Comparison of ENCODE assay signal across 8 cellular contexts in the genomic region with DNA sequence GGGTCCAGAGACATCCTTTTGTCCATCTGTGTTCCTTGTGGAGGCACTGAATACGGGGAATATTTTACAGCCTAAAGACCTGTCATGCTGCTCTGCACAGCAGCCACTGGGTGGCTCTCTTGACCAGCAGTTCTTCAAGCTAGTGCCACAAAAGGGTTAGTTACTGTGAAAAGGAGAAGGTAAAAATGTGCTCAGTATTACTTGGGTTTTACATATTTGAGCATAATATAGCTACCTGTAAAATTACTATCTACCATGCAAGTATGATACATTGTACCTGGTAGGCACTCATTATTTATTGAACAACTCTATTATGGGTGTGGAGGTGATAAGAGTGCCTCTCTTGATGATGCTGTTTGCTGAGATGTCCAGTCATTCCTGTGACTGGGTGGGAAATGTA. TPM values are rescaled to one million over a fixed set of nuclear protein-coding genes. Genes with fewer than 3 reads are reported as not detected.
DNase-seq lines count a peak whose midpoint lies in the region; TF ChIP-seq lines count a peak whose summit lies in the region.

No MANE protein-coding gene starts in this region.

- no peaks in the 10 kb centered on the region for H3K27me3 ChIP-seq in brain microvascular endothelial cell (replicated peaks)

- in situ Hi-C loops in brain microvascular endothelial cell (cut with HindIII; ENCODE audit: low pct_ligation_motif_present, low sequenced_read_pairs): loop anchor here (25.0 kb wide), 1 partner anchor 316 kb away; no protein-coding TSS in a partner anchor

- H3K36me3 ChIP-seq in brain microvascular endothelial cell (replicated peaks): peaks cover 27% of the 10 kb centered on the region

- H3K27ac ChIP-seq in 22Rv1 (no peak overlapping the region), brain microvascular endothelial cell (no peak overlapping the region)

- TF ChIP-seq CTCF in 22Rv1 (IDR thresholded peaks at IDR 0.05) (peak; percentile 87), LNCAP (IDR thresholded peaks at IDR 0.05) (peak; percentile 92), brain microvascular endothelial cell (IDR thresholded peaks at IDR 0.05; ENCODE audit: low read depth, low read length, missing control alignments) (peak; percentile 97)

- H3K4me3 ChIP-seq in brain microvascular endothelial cell (ENCODE audit: low read depth, low read length): no peak overlapping the region

- DNase-seq in GF-D8 (lab: John Stamatoyannopoulos, UW) (peak; percentile 22), H4 (ENCODE audit: low spot score) (peak; percentile 69), RPMI7951 (ENCODE audit: low read depth) (peak; percentile 65), brain microvascular endothelial cell (peak; percentile 56), islet precursor cell (peak; percentile 77)
- peak; percentile 31 to 32 for DNase-seq in stimulated activated CD4-positive, alpha-beta T cell treated with anti-CD3 and anti-CD28 coated beads, Interleukin-2, amount 100 ng/mL, for 24 hours

RNA-seq across cellular contexts. Expression of a gene that starts 23.6 kb away (rescaled TPM):
- 2.3 and 2.8 TPM in 2 replicates for total RNA-seq in H4 (2014; rRNA removed; shearing (Covaris generic))
- 1.3 and 2.0 TPM in 2 replicates for total RNA-seq in RPMI7951 (2014; rRNA removed; shearing (Covaris generic))

RNA-seq across cellular contexts. Expression of a gene that starts 34.7 kb away (rescaled TPM):
- total RNA-seq in H4 (2014; rRNA removed; shearing (Covaris generic)): 1.6 and 3.3 TPM in 2 replicates
- 9.0 and 10.7 TPM in 2 replicates for total RNA-seq in RPMI7951 (2014; rRNA removed; shearing (Covaris generic))

Comparison
In these comparisons a context has a peak if more than half of its experiments do, and no peak if none do; other contexts are left out.
1. DNase-seq: peak in every context shown above with its lines; median percentile 77 in islet precursor cell; 69 in H4; 65 in RPMI7951; 56 in brain microvascular endothelial cell; 32 in stimulated activated CD4-positive, alpha-beta T cell treated with anti-CD3 and anti-CD28 coated beads, Interleukin-2, amount 100 ng/mL, for 24 hours; 22 in GF-D8.